In genomic region chr10:119090026-119090808, GRCh38 we compare ENCODE assay signal across 12 cellular contexts. TPM values are rescaled to one million over a fixed set of nuclear protein-coding genes. Genes with fewer than 3 reads are reported as not detected.
DNase-seq lines count a peak whose midpoint lies in the region; ATAC-seq lines count a peak whose summit lies in the region.
"Had no signal": no experiment of that assay in that cellular context is flagged by ENCODE, and none has a peak within 500 bp of the region (broad histone marks: within the 10 kb centered on the region; RNA-seq: fewer than 3 reads in every experiment).

No MANE protein-coding gene starts in this region.

- no peaks in the 10 kb centered on the region for H3K27me3 Mint-ChIP-seq in activated CD4-positive, alpha-beta T cell treated with anti-CD3 and anti-CD28 coated beads for 36 hours

- CTCF ChIA-PET in activated CD4-positive, alpha-beta T cell treated with anti-CD3 and anti-CD28 coated beads for 36 hours (lab: Charles Lee), result interaction anchor here (0.6 to 1.2 kb wide), 2 partner anchors 9 to 119 kb away, joined by 3 to 5 read pairs; no protein-coding TSS in a partner anchor

- H3K27ac Mint-ChIP-seq in activated CD4-positive, alpha-beta T cell treated with anti-CD3 and anti-CD28 coated beads for 36 hours, result peak overlapping the region; percentile 31
- H3K27ac Mint-ChIP-seq in stimulated activated effector memory CD8-positive, alpha-beta T cell treated with anti-CD3 and anti-CD28 coated beads, Interleukin-12 subunit alpha, Interleukin-12 subunit beta, amount 100 ng/mL, for 72 hours, result peak overlapping the region; percentile 0

- peaks cover 31% of the 10 kb centered on the region for H3K4me1 Mint-ChIP-seq in activated CD4-positive, alpha-beta T cell treated with anti-CD3 and anti-CD28 coated beads for 36 hours
- peaks cover 37% of the 10 kb centered on the region for H3K4me1 Mint-ChIP-seq in stimulated activated effector memory CD8-positive, alpha-beta T cell treated with anti-CD3 and anti-CD28 coated beads, Interleukin-12 subunit alpha, Interleukin-12 subunit beta, amount 100 ng/mL, for 72 hours

- peak; percentile 86 for ATAC-seq in activated CD4-positive, alpha-beta T cell treated with anti-CD3 and anti-CD28 coated beads for 36 hours
- peak; percentile 96 for ATAC-seq in stimulated activated effector memory CD8-positive, alpha-beta T cell treated with anti-CD3 and anti-CD28 coated beads, Interleukin-12 subunit alpha, Interleukin-12 subunit beta, amount 100 ng/mL, for 72 hours
- no peak for ATAC-seq in GM21360 (IDR thresholded peaks at IDR 0.05; ENCODE audit: unreplicated experiment)

- POLR2A ChIA-PET in activated CD4-positive, alpha-beta T cell treated with anti-CD3 and anti-CD28 coated beads for 36 hours (lab: Charles Lee), result no interaction called here

- no peak overlapping the region for H3K4me3 Mint-ChIP-seq in activated CD4-positive, alpha-beta T cell treated with anti-CD3 and anti-CD28 coated beads for 36 hours
- H3K4me3 Mint-ChIP-seq in stimulated activated effector memory CD8-positive, alpha-beta T cell treated with anti-CD3 and anti-CD28 coated beads, Interleukin-12 subunit alpha, Interleukin-12 subunit beta, amount 100 ng/mL, for 72 hours, result peak overlapping the region; percentile 39

- peak; percentile 40 for DNase-seq in activated CD4-positive, alpha-beta T cell treated with anti-CD3 and anti-CD28 coated beads for 36 hours
- no peak for DNase-seq in activated CD4-positive, alpha-beta T cell treated with anti-CD3 and anti-CD28 coated beads for 1 hour
- DNase-seq in SW480 (ENCODE audit: low spot score) (peak; percentile 51), NCI-H187 (lab: John Stamatoyannopoulos, UW) (no peak), NCI-H446 treated with DMSO at 0.1 percent for 48 hours (lab: John Stamatoyannopoulos, UW) (no peak)
- peak; percentile 79 for DNase-seq in central memory CD4-positive, alpha-beta T cell
- peak in 1 of 2 donors; percentile 77 for DNase-seq in stimulated activated effector memory CD8-positive, alpha-beta T cell treated with anti-CD3 and anti-CD28 coated beads, Interleukin-12 subunit alpha, Interleukin-12 subunit beta, amount 100 ng/mL, for 72 hours (ENCODE audit: low spot score in 2 of 2)
- DNase-seq: GDM1, hypothalamus, NCI-H1048, tibial artery had no signal

- H3K9me3 Mint-ChIP-seq in activated CD4-positive, alpha-beta T cell treated with anti-CD3 and anti-CD28 coated beads for 36 hours (ENCODE audit: low read depth), result no peaks in the 10 kb centered on the region
- H3K9me3 Mint-ChIP-seq in stimulated activated effector memory CD8-positive, alpha-beta T cell treated with anti-CD3 and anti-CD28 coated beads, Interleukin-12 subunit alpha, Interleukin-12 subunit beta, amount 100 ng/mL, for 72 hours, result no peaks in the 10 kb centered on the region

- intact Hi-C loops in activated CD4-positive, alpha-beta T cell treated with anti-CD3 and anti-CD28 coated beads for 36 hours (cut with DNase I, micrococcal nuclease), result no loop called here

- no peaks in the 10 kb centered on the region for H3K36me3 Mint-ChIP-seq in activated CD4-positive, alpha-beta T cell treated with anti-CD3 and anti-CD28 coated beads for 36 hours (ENCODE audit: low read depth)
- no peaks in the 10 kb centered on the region for H3K36me3 Mint-ChIP-seq in stimulated activated effector memory CD8-positive, alpha-beta T cell treated with anti-CD3 and anti-CD28 coated beads, Interleukin-12 subunit alpha, Interleukin-12 subunit beta, amount 100 ng/mL, for 72 hours

RNA-seq across cellular contexts. Expression of gene EIF3A, which starts 9.6 kb away (rescaled TPM):
- total RNA-seq in activated CD4-positive, alpha-beta T cell treated with anti-CD3 and anti-CD28 coated beads for 36 hours, result 100 to 1,000 TPM; 132 to 150 TPM

RNA-seq across cellular contexts. Expression of gene DENND10, which starts 13.7 kb away (rescaled TPM):
- total RNA-seq in activated CD4-positive, alpha-beta T cell treated with anti-CD3 and anti-CD28 coated beads for 36 hours, result 10 to 100 TPM; 20.5 to 21.9 TPM

Comparison
In these comparisons a context has a peak if more than half of its experiments do, and no peak if none do; other contexts are left out.
1. DNase-seq: peak in activated CD4-positive, alpha-beta T cell treated with anti-CD3 and anti-CD28 coated beads for 36 hours (single experiment), SW480 (single experiment) and central memory CD4-positive, alpha-beta T cell (single experiment); none in activated CD4-positive, alpha-beta T cell treated with anti-CD3 and anti-CD28 coated beads for 1 hour (single experiment), NCI-H187 (0 of 2) and NCI-H446 treated with DMSO at 0.1 percent for 48 hours (single experiment).